ENCODE assay signal across 34 cellular contexts in genomic region chr12:83848702-83849101, GRCh38.
"Had no signal": no experiment of that assay in that cellular context is flagged by ENCODE, and none has a peak within 500 bp of the region (broad histone marks: within the 10 kb centered on the region; RNA-seq: fewer than 3 reads in every experiment).

No MANE protein-coding gene starts in this region.

- H3K27me3 Mint-ChIP-seq: activated B cell treated with CpG ODN at 0.5 μM for 24 hours; activated naive CD4-positive, alpha-beta T cell treated with anti-CD3 and anti-CD28 coated beads, Interleukin-2, amount 10 ng/mL, durations not matched to agents 7 days and 5 days; activated T-cell treated with anti-CD3 and anti-CD28 coated beads, Interleukin-2, amount 50 U/mL, for 24 hours; effector memory CD8-positive, alpha-beta T cell; T-helper 17 cell had no signal

- H3K4me1 ChIP-seq: body of pancreas, esophagus muscularis mucosa, foreskin keratinocyte, gastrocnemius medialis, heart left ventricle had no signal

- DNase-seq: activated B cell treated with CpG ODN at 0.5 μM for 24 hours; activated CD4-positive, alpha-beta T cell treated with anti-CD3 and anti-CD28 coated beads for 48 hours; activated CD4-positive, alpha-beta T cell treated with anti-CD3 and anti-CD28 coated beads, Interleukin-2, amount 50 U/mL, for 1 hour; activated CD4-positive, alpha-beta T cell treated with anti-CD3 and anti-CD28 coated beads, Interleukin-2, amount 50 U/mL, for 48 hours; activated CD8-positive, alpha-beta memory T cell treated with anti-CD3 and anti-CD28 coated beads, Interleukin-2, amount 50 U/mL, for 48 hours; activated CD8-positive, alpha-beta T cell treated with anti-CD3 and anti-CD28 coated beads, Interleukin-2, amount 10 ng/mL, durations not matched to agents 7 days and 5 days; activated gamma-delta T cell; activated naive CD4-positive, alpha-beta T cell; activated naive CD4-positive, alpha-beta T cell treated with anti-CD3 and anti-CD28 coated beads, Interleukin-2, amount 10 ng/mL, durations not matched to agents 7 days and 5 days; activated naive CD8-positive, alpha-beta T cell treated with anti-CD3 and anti-CD28 coated beads, Interleukin-2, amount 10 ng/mL, durations not matched to agents 7 days and 5 days; activated T-cell treated with anti-CD3 and anti-CD28 coated beads for 4 hours; activated T-cell treated with anti-CD3 and anti-CD28 coated beads, Interleukin-2, amount 50 U/mL, for 24 hours; activated T-cell treated with anti-CD3 and anti-CD28 coated beads, Interleukin-2, amount 50 U/mL, for 72 hours; amygdala; aorta; body of pancreas; caudate nucleus; cortex of kidney; dermis blood vessel endothelial cell; effector CD4-positive, alpha-beta T cell; effector memory CD8-positive, alpha-beta T cell; erythroblast; foreskin keratinocyte; gastrocnemius medialis; glutamatergic neuron; heart left ventricle; T-helper 1 cell; T-helper 17 cell; T1000; WERI-Rb-1 had no signal

- H3K9me3 Mint-ChIP-seq: activated B cell treated with CpG ODN at 0.5 μM for 24 hours; activated naive CD4-positive, alpha-beta T cell treated with anti-CD3 and anti-CD28 coated beads, Interleukin-2, amount 10 ng/mL, durations not matched to agents 7 days and 5 days had no signal

- H3K27me3 ChIP-seq: body of pancreas, esophagus muscularis mucosa, foreskin keratinocyte, gastrocnemius medialis, heart left ventricle had no signal

- H3K4me3 Mint-ChIP-seq: activated B cell treated with CpG ODN at 0.5 μM for 24 hours; activated CD8-positive, alpha-beta T cell treated with anti-CD3 and anti-CD28 coated beads, Interleukin-2, amount 10 ng/mL, durations not matched to agents 7 days and 5 days; activated naive CD4-positive, alpha-beta T cell treated with anti-CD3 and anti-CD28 coated beads, Interleukin-2, amount 10 ng/mL, durations not matched to agents 7 days and 5 days; activated naive CD8-positive, alpha-beta T cell treated with anti-CD3 and anti-CD28 coated beads, Interleukin-2, amount 10 ng/mL, durations not matched to agents 7 days and 5 days; activated T-cell treated with anti-CD3 and anti-CD28 coated beads, Interleukin-2, amount 50 U/mL, for 24 hours; activated T-cell treated with anti-CD3 and anti-CD28 coated beads, Interleukin-2, amount 50 U/mL, for 72 hours; effector memory CD8-positive, alpha-beta T cell; T-helper 17 cell; T-helper 2 cell treated with Interferon-gamma antibody and Interleukin-4, amounts not matched to agents 5 μg/mL and 100 μg/mL, for 36 hours had no signal

- H3K27ac Mint-ChIP-seq: activated B cell treated with CpG ODN at 0.5 μM for 24 hours; activated CD8-positive, alpha-beta T cell treated with anti-CD3 and anti-CD28 coated beads, Interleukin-2, amount 10 ng/mL, durations not matched to agents 7 days and 5 days; activated naive CD4-positive, alpha-beta T cell treated with anti-CD3 and anti-CD28 coated beads, Interleukin-2, amount 10 ng/mL, durations not matched to agents 7 days and 5 days; activated naive CD4-positive, alpha-beta T cell treated with anti-CD3 and anti-CD28 coated beads, Interleukin-2, amount 50 U/mL, for 72 hours; activated naive CD8-positive, alpha-beta T cell treated with anti-CD3 and anti-CD28 coated beads, Interleukin-2, amount 10 ng/mL, durations not matched to agents 7 days and 5 days; activated T-cell treated with anti-CD3 and anti-CD28 coated beads, Interleukin-2, amount 50 U/mL, for 24 hours; activated T-cell treated with anti-CD3 and anti-CD28 coated beads, Interleukin-2, amount 50 U/mL, for 72 hours; effector memory CD8-positive, alpha-beta T cell; T-helper 17 cell; T-helper 2 cell treated with Interferon-gamma antibody and Interleukin-4, amounts not matched to agents 5 μg/mL and 100 μg/mL, for 36 hours had no signal

- H3K4me1 Mint-ChIP-seq: activated B cell treated with CpG ODN at 0.5 μM for 24 hours; activated naive CD4-positive, alpha-beta T cell treated with anti-CD3 and anti-CD28 coated beads, Interleukin-2, amount 10 ng/mL, durations not matched to agents 7 days and 5 days; activated naive CD8-positive, alpha-beta T cell treated with anti-CD3 and anti-CD28 coated beads, Interleukin-2, amount 10 ng/mL, durations not matched to agents 7 days and 5 days; T-helper 17 cell had no signal

- H3K27ac ChIP-seq: body of pancreas, esophagus muscularis mucosa, foreskin keratinocyte, gastrocnemius medialis, heart left ventricle, WERI-Rb-1 had no signal

- H3K36me3 Mint-ChIP-seq: activated naive CD4-positive, alpha-beta T cell treated with anti-CD3 and anti-CD28 coated beads, Interleukin-2, amount 10 ng/mL, durations not matched to agents 7 days and 5 days; activated naive CD4-positive, alpha-beta T cell treated with anti-CD3 and anti-CD28 coated beads, Interleukin-2, amount 50 U/mL, for 72 hours; activated naive CD8-positive, alpha-beta T cell treated with anti-CD3 and anti-CD28 coated beads, Interleukin-2, amount 10 ng/mL, durations not matched to agents 7 days and 5 days had no signal

- H3K36me3 ChIP-seq: esophagus muscularis mucosa, gastrocnemius medialis, heart left ventricle, WERI-Rb-1 had no signal

- H3K4me3 ChIP-seq: body of pancreas, esophagus muscularis mucosa, gastrocnemius medialis, heart left ventricle had no signal

- ATAC-seq: activated CD4-positive, CD25-positive, alpha-beta regulatory T cell treated with anti-CD3 and anti-CD28 coated beads, Interleukin-2, amount 50 U/mL, for 24 hours; activated CD8-positive, alpha-beta T cell treated with anti-CD3 and anti-CD28 coated beads, Interleukin-2, amount 10 ng/mL, durations not matched to agents 7 days and 5 days; activated naive CD4-positive, alpha-beta T cell treated with anti-CD3 and anti-CD28 coated beads, Interleukin-2, amount 50 U/mL, for 72 hours; activated T-cell treated with anti-CD3 and anti-CD28 coated beads, Interleukin-2, amount 50 U/mL, for 72 hours; body of pancreas; effector memory CD8-positive, alpha-beta T cell; foreskin keratinocyte; gastrocnemius medialis; heart left ventricle; T-helper 17 cell had no signal

- H3K9me3 ChIP-seq: body of pancreas, esophagus muscularis mucosa, gastrocnemius medialis, heart left ventricle had no signal
